ENCODE assay signal across 12 cellular contexts in genomic region chr2:101781730-101782426, GRCh38.
DNase-seq lines count a peak whose midpoint lies in the region; ATAC-seq and TF ChIP-seq lines count a peak whose summit lies in the region.
"Had no signal": no experiment of that assay in that cellular context is flagged by ENCODE, and none has a peak within 500 bp of the region (broad histone marks: within the 10 kb centered on the region; RNA-seq: fewer than 3 reads in every experiment).

No MANE protein-coding gene starts in this region.

- peak overlapping the region; percentile 98 for H3K27ac Mint-ChIP-seq in glutamatergic neuron (ENCODE audit: unreplicated experiment)

- peaks cover 50% of the 10 kb centered on the region for H3K4me1 ChIP-seq in A673 (ENCODE audit: insufficient read depth, low read length, poor library complexity, severe bottlenecking)

- POLR2A ChIA-PET in A673 (lab: Charles Lee; ENCODE audit: low non-redundant PET), result interaction anchor here (0.7 kb wide), 1 partner anchor 136 kb away, joined by 4 read pairs; no protein-coding TSS in a partner anchor

- H3K4me1 Mint-ChIP-seq in glutamatergic neuron (ENCODE audit: low read depth, unreplicated experiment), result peaks cover 87% of the 10 kb centered on the region

- H3K36me3 Mint-ChIP-seq in glutamatergic neuron (ENCODE audit: unreplicated experiment), result peaks cover 5% of the 10 kb centered on the region

- ATAC-seq in HG02852 (IDR thresholded peaks at IDR 0.05; ENCODE audit: unreplicated experiment) (no peak), GM18868 (IDR thresholded peaks at IDR 0.05; ENCODE audit: unreplicated experiment) (no peak), HG02798 (IDR thresholded peaks at IDR 0.05; ENCODE audit: poor library complexity, unreplicated experiment) (no peak)

- peaks cover 32% of the 10 kb centered on the region for H3K27me3 Mint-ChIP-seq in glutamatergic neuron (ENCODE audit: unreplicated experiment)

- no peaks in the 10 kb centered on the region for H3K27me3 ChIP-seq in A673 (replicated peaks; ENCODE audit: insufficient read depth, low read depth, low read length, poor library complexity)
- H3K27me3 ChIP-seq: Peyer's patch, tibial artery had no signal

- peak overlapping the region; percentile 78 for H3K4me3 Mint-ChIP-seq in glutamatergic neuron (ENCODE audit: unreplicated experiment)

- TF ChIP-seq CTCF in A673 (conservative IDR thresholded peaks at IDR 0.05; ENCODE audit: low read depth, low read length), result no peak
- TF ChIP-seq CTCF in glutamatergic neuron (IDR thresholded peaks at IDR 0.05; ENCODE audit: partially characterized antibody, unreplicated experiment), result no peak

- peaks cover 49% of the 10 kb centered on the region for H3K9me3 Mint-ChIP-seq in glutamatergic neuron (ENCODE audit: unreplicated experiment)

- BruUV-seq in A673 (replicated peaks; lab: Mats Ljungman, UMichigan), result no TSS peak

- H3K9me3 ChIP-seq in A673 (ENCODE audit: low read depth, low read length, poor library complexity, severe bottlenecking), result no peaks in the 10 kb centered on the region
- H3K9me3 ChIP-seq: Peyer's patch, tibial artery had no signal

- no peak overlapping the region for H3K4me3 ChIP-seq in A673 (ENCODE audit: low read depth, low read length, poor library complexity, severe bottlenecking)
- H3K4me3 ChIP-seq: Peyer's patch, tibial artery had no signal

- intact Hi-C loops in A673 (cut with micrococcal nuclease; ENCODE audit: unreplicated experiment), result no loop called here

- peak overlapping the region; percentile 45 for H3K27ac ChIP-seq in A673 (ENCODE audit: low read depth, low read length, poor library complexity, severe bottlenecking)
- H3K27ac ChIP-seq: tibial artery had no signal

- no peaks in the 10 kb centered on the region for H3K36me3 ChIP-seq in A673 (ENCODE audit: insufficient read depth, low read length, poor library complexity, severe bottlenecking)
- H3K36me3 ChIP-seq: Peyer's patch, tibial artery had no signal

- CTCF ChIA-PET in A673 (lab: Charles Lee), result no interaction called here

- DNase-seq in A673 (ENCODE audit: low spot score), result no peak
- DNase-seq in DMS 273 (lab: John Stamatoyannopoulos, UW; ENCODE audit: unreplicated experiment), result peak; percentile 82
- peak; percentile 59 for DNase-seq in NCI-H2171 treated with DMSO at 0.1 percent for 48 hours (lab: John Stamatoyannopoulos, UW)
- peak; percentile 60 for DNase-seq in glutamatergic neuron
- no peak for DNase-seq in AML-193 (lab: John Stamatoyannopoulos, UW)
- DNase-seq: cortex of kidney, NCI-H1092 treated with DMSO at 0.1 percent for 48 hours, tibial artery had no signal

Comparison
In these comparisons a context has a peak if more than half of its experiments do, and no peak if none do; other contexts are left out.
1. DNase-seq: peak in DMS 273 (single experiment), NCI-H2171 treated with DMSO at 0.1 percent for 48 hours (single experiment) and glutamatergic neuron (single experiment); none in A673 (single experiment) and AML-193 (0 of 2).